ENCODE assay signal across 8 cellular contexts in the genomic region with DNA sequence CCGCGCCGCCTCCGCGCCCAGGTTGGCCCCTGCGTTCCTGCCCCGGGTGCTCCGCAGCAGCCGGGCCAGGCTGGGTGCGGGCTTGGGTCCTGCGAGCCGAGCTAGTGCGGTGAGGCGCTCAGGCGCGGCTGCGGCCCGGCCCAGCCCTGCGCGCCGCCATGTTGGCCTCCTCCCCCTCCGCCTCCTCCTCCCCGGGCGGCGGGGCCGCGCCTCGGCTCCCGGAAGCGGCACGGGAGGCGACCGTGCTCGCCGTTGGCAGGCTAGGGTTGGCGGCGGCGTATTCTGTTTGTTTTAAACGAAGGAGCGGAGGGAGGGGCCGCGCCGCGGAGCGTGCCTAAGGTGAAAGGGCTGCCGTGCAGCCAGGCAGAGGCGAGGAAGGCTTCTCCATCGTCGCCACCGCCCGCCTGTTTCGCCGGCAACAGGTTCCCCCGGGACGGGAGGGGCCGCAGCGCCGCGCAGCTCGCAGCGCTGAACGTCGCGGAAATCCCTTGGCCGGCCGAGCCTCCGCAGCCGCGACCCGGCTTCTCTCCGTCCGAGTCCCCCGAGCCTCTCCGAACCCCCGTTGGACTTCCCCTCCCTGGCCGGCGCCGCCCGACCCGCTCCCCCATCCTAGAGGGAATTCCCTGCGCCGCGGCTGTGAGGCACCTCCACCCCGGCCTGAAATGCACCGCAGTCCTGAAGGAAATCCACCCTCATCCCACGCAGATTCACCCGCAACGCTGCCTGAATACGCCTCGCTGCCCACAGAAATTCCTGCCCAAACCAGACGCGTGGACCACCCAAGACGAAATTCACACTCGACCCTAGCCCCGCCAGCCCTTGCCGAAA. TPM values are rescaled to one million over a fixed set of nuclear protein-coding genes. Genes with fewer than 3 reads are reported as not detected.
DNase-seq lines count a peak whose midpoint lies in the region; TF ChIP-seq lines count a peak whose summit lies in the region.

A gene with protein sequence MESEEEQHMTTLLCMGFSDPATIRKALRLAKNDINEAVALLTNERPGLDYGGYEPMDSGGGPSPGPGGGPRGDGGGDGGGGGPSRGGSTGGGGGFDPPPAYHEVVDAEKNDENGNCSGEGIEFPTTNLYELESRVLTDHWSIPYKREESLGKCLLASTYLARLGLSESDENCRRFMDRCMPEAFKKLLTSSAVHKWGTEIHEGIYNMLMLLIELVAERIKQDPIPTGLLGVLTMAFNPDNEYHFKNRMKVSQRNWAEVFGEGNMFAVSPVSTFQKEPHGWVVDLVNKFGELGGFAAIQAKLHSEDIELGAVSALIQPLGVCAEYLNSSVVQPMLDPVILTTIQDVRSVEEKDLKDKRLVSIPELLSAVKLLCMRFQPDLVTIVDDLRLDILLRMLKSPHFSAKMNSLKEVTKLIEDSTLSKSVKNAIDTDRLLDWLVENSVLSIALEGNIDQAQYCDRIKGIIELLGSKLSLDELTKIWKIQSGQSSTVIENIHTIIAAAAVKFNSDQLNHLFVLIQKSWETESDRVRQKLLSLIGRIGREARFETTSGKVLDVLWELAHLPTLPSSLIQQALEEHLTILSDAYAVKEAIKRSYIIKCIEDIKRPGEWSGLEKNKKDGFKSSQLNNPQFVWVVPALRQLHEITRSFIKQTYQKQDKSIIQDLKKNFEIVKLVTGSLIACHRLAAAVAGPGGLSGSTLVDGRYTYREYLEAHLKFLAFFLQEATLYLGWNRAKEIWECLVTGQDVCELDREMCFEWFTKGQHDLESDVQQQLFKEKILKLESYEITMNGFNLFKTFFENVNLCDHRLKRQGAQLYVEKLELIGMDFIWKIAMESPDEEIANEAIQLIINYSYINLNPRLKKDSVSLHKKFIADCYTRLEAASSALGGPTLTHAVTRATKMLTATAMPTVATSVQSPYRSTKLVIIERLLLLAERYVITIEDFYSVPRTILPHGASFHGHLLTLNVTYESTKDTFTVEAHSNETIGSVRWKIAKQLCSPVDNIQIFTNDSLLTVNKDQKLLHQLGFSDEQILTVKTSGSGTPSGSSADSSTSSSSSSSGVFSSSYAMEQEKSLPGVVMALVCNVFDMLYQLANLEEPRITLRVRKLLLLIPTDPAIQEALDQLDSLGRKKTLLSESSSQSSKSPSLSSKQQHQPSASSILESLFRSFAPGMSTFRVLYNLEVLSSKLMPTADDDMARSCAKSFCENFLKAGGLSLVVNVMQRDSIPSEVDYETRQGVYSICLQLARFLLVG (N-terminal part only) (minus strand): TSS at position 171 of the 828 bp plus-strand sequence. CDS start 251 bp downstream, outside the sequence.

- peak within 1 kb of the TSS; percentile 90 for H2AFZ ChIP-seq in OCI-LY7 (ENCODE audit: low read length)

- H3K9me2 ChIP-seq in OCI-LY7 (ENCODE audit: insufficient read depth, low read length), result no peaks in the 10 kb centered on the region

- H3K36me3 ChIP-seq in OCI-LY7 (ENCODE audit: insufficient read depth, low read length) (no peaks in the 10 kb centered on the region), mucosa of stomach (ENCODE audit: control insufficient read depth, insufficient read depth, low read length) (no peaks in the 10 kb centered on the region)

- H3K79me2 ChIP-seq in OCI-LY7 (ENCODE audit: insufficient read depth, low read depth, low read length), result peaks cover 45% of the 10 kb centered on the region

- H3K9me3 Mint-ChIP-seq in Calu3 (ENCODE audit: low read depth, unreplicated experiment), result no peaks in the 10 kb centered on the region

- no peaks in the 10 kb centered on the region for H3K27me3 ChIP-seq in mucosa of stomach (ENCODE audit: control insufficient read depth, insufficient read depth, low read length)

- H3K9me3 ChIP-seq in OCI-LY7 (ENCODE audit: low read length) (no peaks in the 10 kb centered on the region), mucosa of stomach (ENCODE audit: control insufficient read depth, low read length) (no peaks in the 10 kb centered on the region)

- peak within 1 kb of the TSS; percentile 99 for H3K4me2 ChIP-seq in OCI-LY7 (ENCODE audit: low read length)

- TF ChIP-seq CTCF in Calu3 (IDR thresholded peaks at IDR 0.05; ENCODE audit: unreplicated experiment) (no peak), GM20000 (IDR thresholded peaks at IDR 0.05; ENCODE audit: extremely low read depth, missing control alignments) (no peak), OCI-LY7 (conservative IDR thresholded peaks at IDR 0.05; ENCODE audit: low read length) (no peak)

- intact Hi-C loops in Calu3 (cut with micrococcal nuclease; ENCODE audit: unreplicated experiment) (no loop called here), OCI-LY7 (cut with micrococcal nuclease; ENCODE audit: unreplicated experiment) (loop anchor here (2.0 kb wide), 1 partner anchor 75 kb away; no protein-coding TSS in a partner anchor)

- peak within 1 kb of the TSS; percentile 92 for H3K9ac ChIP-seq in mucosa of stomach (ENCODE audit: low read length)

- POLR2A ChIA-PET in OCI-LY7 (lab: Charles Lee), result interaction anchor here (1.1 to 1.3 kb wide), 2 partner anchors 9 to 45 kb away, joined by 3 to 4 read pairs; no protein-coding TSS in a partner anchor

- H3K4me1 Mint-ChIP-seq in Calu3 (ENCODE audit: low read depth, unreplicated experiment), result peaks cover 60% of the 10 kb centered on the region

- peak; percentile 84 for DNase-seq in Calu3
- peak; percentile 93 for DNase-seq in GM20000 (ENCODE audit: low spot score)
- peak; percentile 55 for DNase-seq in HS-27A (ENCODE audit: low read depth)
- DNase-seq in OCI-LY7 (ENCODE audit: low spot score), result peak; percentile 84
- peak; percentile 85 for DNase-seq in activated T-cell treated with anti-CD3 and anti-CD28 coated beads, Interleukin-2, amount 50 U/mL, for 1 hour
- DNase-seq in erythroblast (lab: John Stamatoyannopoulos, UW), result peak; percentile 86 to 92
- peak; percentile 48 to 57 for DNase-seq in stimulated activated CD8-positive, alpha-beta memory T cell treated with anti-CD3 and anti-CD28 coated beads, Interleukin-7, amount 100 ng/mL, for 1 hour (ENCODE audit: low read depth in 2 of 2)

- CTCF ChIA-PET in Calu3 (lab: Charles Lee), result interaction anchor here (0.5 kb wide), 1 partner anchor 1191 kb away, joined by 4 read pairs; no protein-coding TSS in a partner anchor
- CTCF ChIA-PET in OCI-LY7 (lab: Charles Lee; ENCODE audit: unreplicated experiment), result no interaction called here

- H3K4me3 ChIP-seq in OCI-LY7 (ENCODE audit: low read depth, low read length, poor library complexity, severe bottlenecking) (peak within 1 kb of the TSS; percentile 94), mucosa of stomach (ENCODE audit: low read length) (peak within 1 kb of the TSS; percentile 92)

- H3K36me3 Mint-ChIP-seq in Calu3 (ENCODE audit: insufficient read depth, unreplicated experiment), result peaks cover 48% of the 10 kb centered on the region

- H3K27ac Mint-ChIP-seq in Calu3 (ENCODE audit: unreplicated experiment), result peak within 1 kb of the TSS; percentile 98

- H3K4me1 ChIP-seq in OCI-LY7 (ENCODE audit: insufficient read depth, low read length, poor library complexity, severe bottlenecking) (peaks cover 52% of the 10 kb centered on the region), mucosa of stomach (ENCODE audit: control insufficient read depth, insufficient read depth, low read length) (peaks cover 28% of the 10 kb centered on the region)

- peak within 1 kb of the TSS; percentile 68 for H3K27ac ChIP-seq in OCI-LY7 (ENCODE audit: low read depth, low read length, poor library complexity, severe bottlenecking)

- H3K4me3 Mint-ChIP-seq in Calu3 (ENCODE audit: low read depth, unreplicated experiment), result peak within 1 kb of the TSS; percentile 97

- peak; percentile 94 for TF ChIP-seq POLR2A in erythroblast (IDR thresholded peaks at IDR 0.05; ENCODE audit: low read length)

- BruUV-seq in Calu3 (replicated peaks; lab: Mats Ljungman, UMichigan) (no TSS peak), OCI-LY7 (replicated peaks; lab: Mats Ljungman, UMichigan) (no TSS peak)

- H3K27me3 Mint-ChIP-seq in Calu3 (ENCODE audit: unreplicated experiment), result no peaks in the 10 kb centered on the region

- peaks cover 4% of the 10 kb centered on the region; the same call in 1 of the 2 replicates for H4K20me1 ChIP-seq in OCI-LY7 (ENCODE audit: insufficient read depth, low read length)

RNA-seq across cellular contexts. Expression of the gene that starts here (rescaled TPM):
- total RNA-seq in Calu3 (2022) (40.3 and 45.3 TPM in 2 replicates), OCI-LY7 (2022) (46.3 and 49.1 TPM in 2 replicates)
- 35.1 and 42.5 TPM in 2 replicates for total RNA-seq in OCI-LY7 (2014; rRNA removed; shearing (Covaris generic))

Comparison
In these comparisons a context has a peak if more than half of its experiments do, and no peak if none do; other contexts are left out.
1. Peak in every context shown above with its lines: DNase-seq, H3K4me3 ChIP-seq and H3K27ac ChIP-seq.